11 cellular contexts compared by ENCODE assay signal in the genomic region with DNA sequence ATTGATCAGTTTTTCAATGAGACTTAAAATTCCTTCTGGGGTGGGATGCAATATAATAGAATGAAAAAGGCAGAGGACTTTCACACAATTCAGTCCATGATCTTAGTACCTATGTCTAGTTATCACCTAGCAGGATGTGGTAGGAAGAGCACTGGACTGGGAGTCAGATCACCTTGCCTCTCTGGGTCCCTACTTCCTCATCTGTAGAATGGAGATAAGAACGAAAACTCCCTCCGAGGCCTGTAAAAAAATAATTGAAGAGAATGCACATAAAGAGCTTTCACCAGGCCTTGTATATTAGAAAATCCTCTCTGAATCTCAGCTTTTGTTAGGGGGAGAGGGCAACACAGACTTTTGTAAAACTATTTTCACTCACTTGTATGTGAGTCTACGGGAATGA. TPM values are rescaled to one million over a fixed set of nuclear protein-coding genes. Genes with fewer than 3 reads are reported as not detected.
DNase-seq lines count a peak whose midpoint lies in the region; ATAC-seq and TF ChIP-seq lines count a peak whose summit lies in the region.
"Had no signal": no experiment of that assay in that cellular context is flagged by ENCODE, and none has a peak within 500 bp of the region (broad histone marks: within the 10 kb centered on the region; RNA-seq: fewer than 3 reads in every experiment).

No MANE protein-coding gene starts in this region.

- H3K9me3 ChIP-seq in H9 (ENCODE audit: control insufficient read depth, low read depth, low read length) (no peaks in the 10 kb centered on the region), prostate gland (no peaks in the 10 kb centered on the region)
- H3K9me3 ChIP-seq: Peyer's patch had no signal

- H4K8ac ChIP-seq in H9 (replicated peaks; ENCODE audit: insufficient read length, low read depth, low read length): no peak overlapping the region

- no peak overlapping the region for H3K4ac ChIP-seq in H9 (ENCODE audit: low read depth, low read length)

- H2BK15ac ChIP-seq in H9 (ENCODE audit: low read depth, low read length): no peak overlapping the region

- no peak overlapping the region for H3K23ac ChIP-seq in H9 (ENCODE audit: insufficient read length, low read depth, low read length)

- H3K27ac Mint-ChIP-seq in H9: peak overlapping the region; percentile 88 to 96 (median 91); a peak in 5 of 7 replicates
- H3K27ac Mint-ChIP-seq in activated T-helper 17 cell treated with anti-CD3 and anti-CD28 coated beads, Interleukin-2, amount 50 U/mL, for 72 hours: no peak overlapping the region

- no peak overlapping the region for H3T11ph ChIP-seq in H9 (ENCODE audit: low read length)

- no peak overlapping the region for H2AFZ ChIP-seq in ACC112 (ENCODE audit: low read length, unreplicated experiment)
- no peak overlapping the region for H2AFZ ChIP-seq in H9 (ENCODE audit: low read length)

- H3K9ac ChIP-seq in H9 (ENCODE audit: extremely low read depth, insufficient read length, low read length): peak overlapping the region; percentile 12

- H3K79me1 ChIP-seq in H9 (ENCODE audit: insufficient read depth, low read depth, low read length, poor library complexity, severe bottlenecking): no peaks in the 10 kb centered on the region

- no peak overlapping the region for H2BK20ac ChIP-seq in H9 (ENCODE audit: low read depth, low read length, poor library complexity, severe bottlenecking)

- no peak overlapping the region for H3K18ac ChIP-seq in H9 (ENCODE audit: insufficient read length, low read depth, low read length)

- no peaks in the 10 kb centered on the region; a peak in 1 of 5 replicates for H3K9me3 Mint-ChIP-seq in H9
- no peaks in the 10 kb centered on the region for H3K9me3 Mint-ChIP-seq in activated T-helper 17 cell treated with anti-CD3 and anti-CD28 coated beads, Interleukin-2, amount 50 U/mL, for 72 hours

- H2BK5ac ChIP-seq in H9 (ENCODE audit: insufficient read length, low read length): no peak overlapping the region

- peaks cover 35 to 42% of the 10 kb centered on the region in 2 experiments for H3K4me1 Mint-ChIP-seq in H9
- H3K4me1 Mint-ChIP-seq in activated T-helper 17 cell treated with anti-CD3 and anti-CD28 coated beads, Interleukin-2, amount 50 U/mL, for 72 hours: peaks cover 5% of the 10 kb centered on the region

- intact Hi-C loops in prostate gland (cut with DNase I): loop anchor here (10.0 kb wide), 1 partner anchor 123 kb away; no protein-coding TSS in a partner anchor

- no peak for ATAC-seq in activated T-helper 17 cell treated with anti-CD3 and anti-CD28 coated beads, Interleukin-2, amount 50 U/mL, for 72 hours (replicated peaks)
- ATAC-seq: esophagus mucosa had no signal

- TF ChIP-seq CTCF in H9 (conservative IDR thresholded peaks at IDR 0.05) (no peak), prostate gland (IDR thresholded peaks at IDR 0.05) (no peak)

- no peak overlapping the region for H2BK12ac ChIP-seq in H9 (ENCODE audit: insufficient read length, low read depth, low read length)

- peaks cover 1 to 9% (median 2%) of the 10 kb centered on the region in 3 experiments; a peak in 4 of 7 replicates for H3K36me3 Mint-ChIP-seq in H9 (ENCODE audit: insufficient read depth in 1 of 3, low read depth in 3 of 3)
- no peaks in the 10 kb centered on the region for H3K36me3 Mint-ChIP-seq in activated T-helper 17 cell treated with anti-CD3 and anti-CD28 coated beads, Interleukin-2, amount 50 U/mL, for 72 hours (ENCODE audit: low read depth)

- H4K91ac ChIP-seq in H9 (ENCODE audit: insufficient read length, low read depth, low read length): no peak overlapping the region

- H2AK5ac ChIP-seq in H9 (ENCODE audit: insufficient read length, low read length): no peak overlapping the region

- no peak for TF ChIP-seq POLR2A in prostate gland (IDR thresholded peaks at IDR 0.05)

- no peak overlapping the region for H2BK120ac ChIP-seq in H9 (ENCODE audit: low read depth, low read length, poor library complexity, severe bottlenecking)

- peaks cover 12% of the 10 kb centered on the region for H3K23me2 ChIP-seq in H9 (ENCODE audit: insufficient read length, low read depth, low read length, poor library complexity, severe bottlenecking)

- H3K79me2 ChIP-seq in ACC112 (ENCODE audit: control insufficient read depth, insufficient read depth, low read length, unreplicated experiment): no peaks in the 10 kb centered on the region
- H3K79me2 ChIP-seq in H9 (ENCODE audit: insufficient read depth, low read length): peaks cover 19% of the 10 kb centered on the region; the same call in 1 of the 2 replicates

- no peak overlapping the region for H3K56ac ChIP-seq in H9 (ENCODE audit: insufficient read length, low read depth, low read length)

- H4K20me1 ChIP-seq in H9 (ENCODE audit: control insufficient read depth, insufficient read depth, insufficient read length): no peaks in the 10 kb centered on the region

- peak overlapping the region; percentile 66 to 84 for H3K4me3 Mint-ChIP-seq in H9
- H3K4me3 Mint-ChIP-seq in activated T-helper 17 cell treated with anti-CD3 and anti-CD28 coated beads, Interleukin-2, amount 50 U/mL, for 72 hours: peak overlapping the region; percentile 50

- H3K27ac ChIP-seq in ACC112 (ENCODE audit: low read depth, low read length) (no peak overlapping the region), H9 (ENCODE audit: insufficient read length, low read depth, low read length) (no peak overlapping the region), prostate gland (no peak overlapping the region)
- H3K27ac ChIP-seq: Peyer's patch had no signal

- WGBS in H9 (ENCODE audit: extremely low coverage, insufficient read length, low lambda C conversion rate): no CpG with 5 or more reads among the region's 3 CpGs
- 81% methylated on average over 3 of the region's 3 CpGs for WGBS in prostate gland

- H3K4me3 ChIP-seq in ACC112 (ENCODE audit: low read depth, low read length) (peak overlapping the region; percentile 87; the same call in 1 of the 2 replicates), prostate gland (no peak overlapping the region)

- no peak overlapping the region for H4K5ac ChIP-seq in H9 (ENCODE audit: insufficient read length, low read depth, low read length)

- H3K4me2 ChIP-seq in H9 (ENCODE audit: insufficient read depth, insufficient read length, low read length): peak overlapping the region; percentile 66

- H3K27me3 ChIP-seq in ACC112 (ENCODE audit: insufficient read depth, low read length): no peaks in the 10 kb centered on the region
- H3K27me3 ChIP-seq in H9 (ENCODE audit: insufficient read depth, low read length): no peaks in the 10 kb centered on the region
- no peaks in the 10 kb centered on the region for H3K27me3 ChIP-seq in prostate gland (replicated peaks; ENCODE audit: insufficient read depth)
- H3K27me3 ChIP-seq: Peyer's patch had no signal

- H3K27me3 Mint-ChIP-seq in H9 (ENCODE audit: low read depth): no peaks in the 10 kb centered on the region
- peaks cover 28% of the 10 kb centered on the region for H3K27me3 Mint-ChIP-seq in activated T-helper 17 cell treated with anti-CD3 and anti-CD28 coated beads, Interleukin-2, amount 50 U/mL, for 72 hours

- DNase-seq in H9 (no peak), left kidney (ENCODE audit: low read depth, low spot score) (peak; percentile 9), T-helper 9 cell (no peak), NOMO-1 treated with dmso at 0.1 percent for 144 hours (lab: John Stamatoyannopoulos, UW; ENCODE audit: unreplicated experiment) (no peak), prostate gland (ENCODE audit: low spot score) (no peak), NCI-H187 (lab: John Stamatoyannopoulos, UW) (no peak)
- DNase-seq: DMS 273 treated with DMSO at 0.1 percent for 48 hours had no signal

- H3K36me3 ChIP-seq in ACC112 (ENCODE audit: insufficient read depth, low read length) (no peaks in the 10 kb centered on the region), prostate gland (no peaks in the 10 kb centered on the region)
- H3K36me3 ChIP-seq: Peyer's patch had no signal

- no peak overlapping the region; the same call in 1 of the 2 replicates for H3K14ac ChIP-seq in H9 (ENCODE audit: insufficient read depth, low read length)

- H3K4me1 ChIP-seq in ACC112 (ENCODE audit: control insufficient read depth, insufficient read depth, low read length, unreplicated experiment): no peaks in the 10 kb centered on the region
- peaks cover 6% of the 10 kb centered on the region; the same call in 1 of the 2 replicates for H3K4me1 ChIP-seq in H9 (ENCODE audit: insufficient read depth, low read length)
- H3K4me1 ChIP-seq in prostate gland (replicated peaks): no peaks in the 10 kb centered on the region

RNA-seq across cellular contexts. Expression of gene TMEFF1, which starts 0.7 kb away (rescaled TPM):
- total RNA-seq in H9 (2021) (64.7 and 65.5 TPM in 2 replicates), prostate gland (1 to 10 TPM; 1.7 to 2.7 TPM)
- under 1 TPM in 1 of 2 donors, not detected in 1; 0.37 TPM for total RNA-seq in activated T-helper 17 cell treated with anti-CD3 and anti-CD28 coated beads, Interleukin-2, amount 50 U/mL, for 72 hours
- total RNA-seq: esophagus mucosa had no signal

RNA-seq across cellular contexts. Expression of gene MSANTD3, which starts 45.3 kb away (rescaled TPM):
- 34.0 and 35.7 TPM in 2 replicates for total RNA-seq in H9 (2021)
- total RNA-seq in activated T-helper 17 cell treated with anti-CD3 and anti-CD28 coated beads, Interleukin-2, amount 50 U/mL, for 72 hours: 10 to 100 TPM; 17.3 to 23.3 TPM
- 10 to 100 TPM; 17.3 to 24.5 TPM for total RNA-seq in prostate gland

Comparison
In these comparisons a context has a peak if more than half of its experiments do, and no peak if none do; other contexts are left out.
1. RNA of gene TMEFF1, which starts 0.7 kb away (total RNA-seq): 64.7 to 65.5 TPM in H9; 1.7 to 2.7 TPM in prostate gland and 0.37 TPM in activated T-helper 17 cell treated with anti-CD3 and anti-CD28 coated beads, Interleukin-2, amount 50 U/mL, for 72 hours; every median in the first group is over 10 times any median in the second.